In the genomic region with DNA sequence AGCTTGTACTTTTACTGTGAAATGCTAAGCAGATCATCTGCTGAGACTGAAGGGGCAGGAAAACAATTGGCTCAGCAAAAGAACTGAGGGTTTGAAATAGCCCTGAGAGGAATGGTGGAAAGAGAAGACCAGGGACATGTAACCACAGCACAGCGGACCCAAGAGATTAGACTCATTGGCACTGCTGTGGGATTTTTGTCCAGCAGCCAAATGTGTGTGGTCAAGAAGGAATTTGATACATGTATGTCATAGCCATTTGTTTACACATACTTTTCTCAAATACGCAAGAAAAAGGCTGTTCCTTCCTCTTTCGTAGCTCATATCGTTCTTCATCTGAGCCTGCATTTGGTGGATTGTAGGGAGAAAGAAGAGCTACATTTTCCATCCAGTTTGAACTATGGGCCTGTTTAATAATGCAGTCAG, we compare ENCODE assay signal across 9 cellular contexts.
DNase-seq lines count a peak whose midpoint lies in the region; ATAC-seq and TF ChIP-seq lines count a peak whose summit lies in the region.
"Had no signal": no experiment of that assay in that cellular context is flagged by ENCODE, and none has a peak within 500 bp of the region (broad histone marks: within the 10 kb centered on the region; RNA-seq: fewer than 3 reads in every experiment).

No MANE protein-coding gene starts in this region.

- peaks cover 4% of the 10 kb centered on the region for H3K9me3 Mint-ChIP-seq in activated naive CD4-positive, alpha-beta T cell treated with anti-CD3 and anti-CD28 coated beads for 36 hours

- no peak overlapping the region for H3K27ac Mint-ChIP-seq in activated naive CD4-positive, alpha-beta T cell treated with anti-CD3 and anti-CD28 coated beads for 36 hours

- no peaks in the 10 kb centered on the region for H3K27me3 Mint-ChIP-seq in activated naive CD4-positive, alpha-beta T cell treated with anti-CD3 and anti-CD28 coated beads for 36 hours (ENCODE audit: low read depth)

- H3K36me3 Mint-ChIP-seq in activated naive CD4-positive, alpha-beta T cell treated with anti-CD3 and anti-CD28 coated beads for 36 hours (ENCODE audit: low read depth): no peaks in the 10 kb centered on the region

- peak; percentile 93 for DNase-seq in ACHN
- peak; percentile 47 for DNase-seq in HK-2 (ENCODE audit: unreplicated experiment)
- DNase-seq in kidney tubule cell (ENCODE audit: low spot score): peak; percentile 73
- no peak for DNase-seq in AML-193 (lab: John Stamatoyannopoulos, UW)
- no peak for DNase-seq in NCI-H146 (lab: John Stamatoyannopoulos, UW)
- no peak for DNase-seq in activated naive CD4-positive, alpha-beta T cell treated with anti-CD3 and anti-CD28 coated beads for 36 hours
- DNase-seq: NCI-H82 had no signal

- H3K4me1 Mint-ChIP-seq in activated naive CD4-positive, alpha-beta T cell treated with anti-CD3 and anti-CD28 coated beads for 36 hours (ENCODE audit: low read depth): peaks cover 8% of the 10 kb centered on the region

- ATAC-seq in HG02642 (IDR thresholded peaks at IDR 0.05; ENCODE audit: poor library complexity, unreplicated experiment): no peak

- no peak for TF ChIP-seq CTCF in WI38 (IDR thresholded peaks at IDR 0.05; ENCODE audit: low read depth, low read length)

- in situ Hi-C loops in ACHN (cut with HindIII; ENCODE audit: low pct_ligation_motif_present, low pct_unique_long_range_greater_than_20kb, low sequenced_read_pairs): no loop called here

- peak overlapping the region; percentile 30; the same call in 1 of the 2 replicates for H3K4me3 ChIP-seq in WI38 (ENCODE audit: low read depth, low read length)

- CTCF ChIA-PET in activated naive CD4-positive, alpha-beta T cell treated with anti-CD3 and anti-CD28 coated beads for 36 hours (lab: Charles Lee): interaction anchor here (1.2 kb wide), 1 partner anchor 11 kb away, joined by 5 read pairs; no protein-coding TSS in a partner anchor

- no peak overlapping the region for H3K4me3 Mint-ChIP-seq in activated naive CD4-positive, alpha-beta T cell treated with anti-CD3 and anti-CD28 coated beads for 36 hours

- intact Hi-C loops in activated naive CD4-positive, alpha-beta T cell treated with anti-CD3 and anti-CD28 coated beads for 36 hours (cut with micrococcal nuclease): no loop called here

Comparison
In these comparisons a context has a peak if more than half of its experiments do, and no peak if none do; other contexts are left out.
1. DNase-seq: peak in ACHN (single experiment), HK-2 (single experiment) and kidney tubule cell (single experiment); none in AML-193 (0 of 2), NCI-H146 (single experiment) and activated naive CD4-positive, alpha-beta T cell treated with anti-CD3 and anti-CD28 coated beads for 36 hours (single experiment).